8 cellular contexts compared by ENCODE assay signal in the genomic region with DNA sequence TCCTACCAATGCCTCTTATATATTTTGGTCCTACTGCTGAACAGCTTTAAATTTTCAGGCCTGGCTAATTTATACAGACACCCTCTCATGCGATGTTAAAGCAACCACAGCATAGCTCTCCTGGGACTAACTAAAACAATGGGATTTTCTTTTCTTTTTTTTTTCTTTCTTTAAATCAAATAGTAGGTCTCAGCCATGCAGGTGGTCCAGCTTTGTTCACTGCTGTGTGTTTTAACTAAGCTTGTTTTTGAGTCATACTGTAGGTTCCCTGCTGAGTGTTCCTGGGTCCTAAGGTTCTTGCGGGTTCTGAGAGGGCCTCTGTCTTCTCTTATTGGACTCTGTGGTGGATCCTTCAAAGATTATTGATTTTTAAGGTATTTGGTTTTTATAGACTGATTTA.
"Had no signal": no experiment of that assay in that cellular context is flagged by ENCODE, and none has a peak within 500 bp of the region (broad histone marks: within the 10 kb centered on the region; RNA-seq: fewer than 3 reads in every experiment).

No MANE protein-coding gene starts in this region.

- DNase-seq: GDM1, GF-D8 had no signal

- FAIRE-seq: G401.6, GM12878, GM12891, GM12892, GM18507, GM19239 had no signal

- H3K4me3 ChIP-seq: GM12878 had no signal

- ATAC-seq: GM12878 had no signal
